ENCODE assay signal across 1 cellular context in genomic region chr19:46639356-46640061, GRCh38.
TF ChIP-seq lines count a peak whose summit lies in the region.

No MANE protein-coding gene starts in this region.

TF ChIP-seq in WTC11, 78 proteins besides CTCF, POLR2A, EP300 and RAD21 (continued from another document and continues in another):
- TF ChIP-seq STAT6 (CRISPR knock-in tag; conservative IDR thresholded peaks at IDR 0.05; ENCODE audit: low read depth) (no peak), HMGA2 (CRISPR knock-in tag; IDR thresholded peaks at IDR 0.05) (no peak), USF1 (CRISPR knock-in tag; IDR thresholded peaks at IDR 0.05) (no peak), IRF2 (CRISPR knock-in tag; IDR thresholded peaks at IDR 0.05; ENCODE audit: borderline replicate concordance, low read depth) (no peak), ZNF263 (CRISPR knock-in tag; IDR thresholded peaks at IDR 0.05; ENCODE audit: low read depth) (peak; percentile 78), JUN (CRISPR knock-in tag; IDR thresholded peaks at IDR 0.05) (no peak), ZNF138 (CRISPR knock-in tag; conservative IDR thresholded peaks at IDR 0.05) (no peak), RORB (CRISPR knock-in tag; IDR thresholded peaks at IDR 0.05) (no peak), FOXP4 (CRISPR knock-in tag; IDR thresholded peaks at IDR 0.05) (no peak), ARID4B (CRISPR knock-in tag; IDR thresholded peaks at IDR 0.05; ENCODE audit: borderline replicate concordance) (0 out of 2 replicates have a peak, but pooled peaks have one; percentile 9), CREB1 (CRISPR knock-in tag; IDR thresholded peaks at IDR 0.05) (no peak), GTF2I (CRISPR knock-in tag; conservative IDR thresholded peaks at IDR 0.05) (peak; percentile 48; the same call in 1 of the 2 replicates), EMX1 (CRISPR knock-in tag; IDR thresholded peaks at IDR 0.05) (no peak), ERG (CRISPR knock-in tag; IDR thresholded peaks at IDR 0.05) (no peak), SMAD4 (CRISPR knock-in tag; IDR thresholded peaks at IDR 0.05) (no peak), FOXK1 (CRISPR knock-in tag; IDR thresholded peaks at IDR 0.05) (peak; percentile 70; the same call in 1 of the 2 replicates), ZNF416 (CRISPR knock-in tag; IDR thresholded peaks at IDR 0.05) (no peak), SP1 (CRISPR knock-in tag; conservative IDR thresholded peaks at IDR 0.05) (peak; percentile 52; the same call in 1 of the 2 replicates), PRDM15 (CRISPR knock-in tag; IDR thresholded peaks at IDR 0.05) (peak; percentile 11; the same call in 1 of the 2 replicates), ZNF532 (CRISPR knock-in tag; IDR thresholded peaks at IDR 0.05; ENCODE audit: borderline replicate concordance) (no peak), ZNF671 (CRISPR knock-in tag; IDR thresholded peaks at IDR 0.05) (no peak), ZNF512 (CRISPR knock-in tag; IDR thresholded peaks at IDR 0.05; ENCODE audit: borderline replicate concordance) (no peak), OVOL2 (CRISPR knock-in tag; IDR thresholded peaks at IDR 0.05; ENCODE audit: borderline replicate concordance) (no peak), TP53 (CRISPR knock-in tag; IDR thresholded peaks at IDR 0.05) (no peak), USF2 (CRISPR knock-in tag; IDR thresholded peaks at IDR 0.05) (no peak), E2F4 (CRISPR knock-in tag; IDR thresholded peaks at IDR 0.05; ENCODE audit: borderline replicate concordance, low read depth) (no peak), MYBL2 (CRISPR knock-in tag; IDR thresholded peaks at IDR 0.05) (peak; percentile 49), ZNF232 (CRISPR knock-in tag; IDR thresholded peaks at IDR 0.05) (no peak), ZNF219 (CRISPR knock-in tag; IDR thresholded peaks at IDR 0.05; ENCODE audit: borderline replicate concordance) (no peak)
